ENCODE assay signal across 11 cellular contexts in the genomic region with DNA sequence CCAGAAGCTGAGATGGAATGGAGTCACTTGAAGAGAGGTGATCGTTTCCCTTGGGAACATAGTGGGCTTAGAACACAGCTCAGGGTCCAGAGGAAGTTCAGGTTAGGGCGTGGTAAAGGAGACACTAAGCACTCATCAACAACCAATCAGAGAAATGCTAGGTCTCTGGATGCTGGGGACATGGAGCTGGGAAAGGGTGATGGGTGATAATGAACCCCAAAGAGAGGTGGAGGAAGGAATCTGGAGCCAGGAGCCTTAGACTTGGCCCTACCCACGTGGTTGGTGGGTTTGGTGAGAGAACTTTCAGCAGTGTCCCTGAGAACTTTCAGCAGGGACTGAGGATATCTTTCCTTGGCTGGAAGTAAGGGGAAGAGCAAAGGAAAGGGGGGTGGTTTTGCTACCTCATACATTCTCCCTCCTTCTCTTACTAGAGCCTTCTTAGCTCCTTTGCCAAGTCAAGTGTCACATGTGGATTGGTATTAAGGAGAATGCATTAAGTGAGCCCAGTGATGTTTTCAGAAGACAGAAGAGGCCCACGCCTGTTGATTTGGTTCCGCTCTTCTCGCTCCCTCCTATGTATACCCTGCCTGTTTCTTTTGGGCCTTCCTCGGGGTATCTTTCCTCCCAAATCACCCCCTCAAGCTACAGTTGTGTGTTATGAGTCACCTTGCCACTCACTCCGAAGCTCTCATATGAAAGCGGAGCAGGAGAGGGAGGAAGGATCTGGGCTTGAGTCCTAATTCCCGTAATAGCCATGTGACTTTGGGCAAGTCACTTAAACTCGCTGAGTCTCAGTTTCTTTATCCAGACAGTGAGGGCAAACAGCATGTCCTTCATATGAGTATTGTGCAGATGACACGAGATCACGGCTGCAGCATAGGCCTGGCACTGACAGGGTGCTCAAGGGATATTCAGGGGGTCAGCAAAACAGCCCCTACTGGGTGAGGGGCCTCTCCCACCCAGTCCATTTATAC.
DNase-seq lines count a peak whose midpoint lies in the region; ATAC-seq lines count a peak whose summit lies in the region.
"Had no signal": no experiment of that assay in that cellular context is flagged by ENCODE, and none has a peak within 500 bp of the region (broad histone marks: within the 10 kb centered on the region; RNA-seq: fewer than 3 reads in every experiment).

No MANE protein-coding gene starts in this region.

- H3K27me3 ChIP-seq in muscle layer of duodenum (ENCODE audit: low read depth, low read length) (no peaks in the 10 kb centered on the region), aorta (ENCODE audit: control insufficient read depth in 1 of 2, insufficient read depth in 2 of 2, low read length in 1 of 2) (no peaks in the 10 kb centered on the region)

- DNase-seq in activated naive CD4-positive, alpha-beta T cell treated with anti-CD3 and anti-CD28 coated beads for 36 hours: no peak
- DNase-seq in activated naive CD4-positive, alpha-beta T cell treated with anti-CD3 and anti-CD28 coated beads, Interleukin-2, amount 10 ng/mL, durations not matched to agents 7 days and 5 days: no peak
- peak in 1 of 2 donors; percentile 50 for DNase-seq in aorta
- no peak for DNase-seq in activated gamma-delta T cell (lab: John Stamatoyannopoulos, UW)
- DNase-seq in foreskin melanocyte: no peak
- DNase-seq in AML-193 (lab: John Stamatoyannopoulos, UW): no peak
- DNase-seq: hippocampal formation had no signal

- H3K27ac ChIP-seq in muscle layer of duodenum (ENCODE audit: low read length): peak overlapping the region; percentile 96
- peak overlapping the region; percentile 22 to 97 for H3K27ac ChIP-seq in aorta (ENCODE audit: low read depth in 1 of 2, low read length in 2 of 2)
- H3K27ac ChIP-seq: SK-N-MC had no signal

- no peak overlapping the region for H3K4me3 Mint-ChIP-seq in activated naive CD4-positive, alpha-beta T cell treated with anti-CD3 and anti-CD28 coated beads for 36 hours
- H3K4me3 Mint-ChIP-seq in activated naive CD4-positive, alpha-beta T cell treated with anti-CD3 and anti-CD28 coated beads, Interleukin-2, amount 10 ng/mL, durations not matched to agents 7 days and 5 days: no peak overlapping the region
- no peak overlapping the region for H3K4me3 Mint-ChIP-seq in dendritic cell treated with granulocyte-macrophage colony-stimulating factor and Interleukin-4, amounts not matched to agents 40 ng/mL and 50 ng/mL, for 4 days

- no peaks in the 10 kb centered on the region for H3K9me3 Mint-ChIP-seq in activated naive CD4-positive, alpha-beta T cell treated with anti-CD3 and anti-CD28 coated beads for 36 hours
- no peaks in the 10 kb centered on the region for H3K9me3 Mint-ChIP-seq in activated naive CD4-positive, alpha-beta T cell treated with anti-CD3 and anti-CD28 coated beads, Interleukin-2, amount 10 ng/mL, durations not matched to agents 7 days and 5 days
- H3K9me3 Mint-ChIP-seq in dendritic cell treated with granulocyte-macrophage colony-stimulating factor and Interleukin-4, amounts not matched to agents 40 ng/mL and 50 ng/mL, for 4 days: no peaks in the 10 kb centered on the region

- H3K4me1 Mint-ChIP-seq in activated naive CD4-positive, alpha-beta T cell treated with anti-CD3 and anti-CD28 coated beads for 36 hours (ENCODE audit: low read depth): peaks cover 45% of the 10 kb centered on the region
- H3K4me1 Mint-ChIP-seq in activated naive CD4-positive, alpha-beta T cell treated with anti-CD3 and anti-CD28 coated beads, Interleukin-2, amount 10 ng/mL, durations not matched to agents 7 days and 5 days: peaks cover 62% of the 10 kb centered on the region
- peaks cover 75% of the 10 kb centered on the region for H3K4me1 Mint-ChIP-seq in dendritic cell treated with granulocyte-macrophage colony-stimulating factor and Interleukin-4, amounts not matched to agents 40 ng/mL and 50 ng/mL, for 4 days (ENCODE audit: low read depth)

- H3K36me3 ChIP-seq in muscle layer of duodenum (ENCODE audit: control insufficient read depth in 1 of 2, insufficient read depth in 2 of 2, low read length in 2 of 2) (peaks cover 10 to 25% of the 10 kb centered on the region in 2 donors), aorta (ENCODE audit: control insufficient read depth in 1 of 2, insufficient read depth in 2 of 2, low read length in 1 of 2) (no peaks in the 10 kb centered on the region)

- H3K27ac Mint-ChIP-seq in activated naive CD4-positive, alpha-beta T cell treated with anti-CD3 and anti-CD28 coated beads for 36 hours: peak overlapping the region; percentile 63
- H3K27ac Mint-ChIP-seq in activated naive CD4-positive, alpha-beta T cell treated with anti-CD3 and anti-CD28 coated beads, Interleukin-2, amount 10 ng/mL, durations not matched to agents 7 days and 5 days: no peak overlapping the region
- H3K27ac Mint-ChIP-seq in dendritic cell treated with granulocyte-macrophage colony-stimulating factor and Interleukin-4, amounts not matched to agents 40 ng/mL and 50 ng/mL, for 4 days: peak overlapping the region; percentile 98

- ATAC-seq in aorta (ENCODE audit: low FRiP score): no peak

- H3K4me3 ChIP-seq in muscle layer of duodenum (ENCODE audit: low read depth in 1 of 2, low read length in 2 of 2): peak overlapping the region in 1 of 2 donors; percentile 79
- no peak overlapping the region for H3K4me3 ChIP-seq in aorta (ENCODE audit: low read length in 2 of 2)
- H3K4me3 ChIP-seq: HAP-1, SK-N-MC had no signal

- H3K36me3 Mint-ChIP-seq in activated naive CD4-positive, alpha-beta T cell treated with anti-CD3 and anti-CD28 coated beads for 36 hours (ENCODE audit: low read depth): peaks cover 13% of the 10 kb centered on the region
- H3K36me3 Mint-ChIP-seq in activated naive CD4-positive, alpha-beta T cell treated with anti-CD3 and anti-CD28 coated beads, Interleukin-2, amount 10 ng/mL, durations not matched to agents 7 days and 5 days: peaks cover 33% of the 10 kb centered on the region
- H3K36me3 Mint-ChIP-seq in dendritic cell treated with granulocyte-macrophage colony-stimulating factor and Interleukin-4, amounts not matched to agents 40 ng/mL and 50 ng/mL, for 4 days (ENCODE audit: low read depth): peaks cover 37% of the 10 kb centered on the region

- intact Hi-C loops in activated naive CD4-positive, alpha-beta T cell treated with anti-CD3 and anti-CD28 coated beads for 36 hours (cut with micrococcal nuclease): no loop called here
- intact Hi-C loops in dendritic cell treated with granulocyte-macrophage colony-stimulating factor and Interleukin-4, amounts not matched to agents 40 ng/mL and 50 ng/mL, for 4 days (cut with micrococcal nuclease): no loop called here
- intact Hi-C loops in aorta (cut with DNase I): no loop called here

- no peaks in the 10 kb centered on the region for H3K27me3 Mint-ChIP-seq in activated naive CD4-positive, alpha-beta T cell treated with anti-CD3 and anti-CD28 coated beads for 36 hours (ENCODE audit: low read depth)
- peaks cover 8% of the 10 kb centered on the region for H3K27me3 Mint-ChIP-seq in activated naive CD4-positive, alpha-beta T cell treated with anti-CD3 and anti-CD28 coated beads, Interleukin-2, amount 10 ng/mL, durations not matched to agents 7 days and 5 days
- H3K27me3 Mint-ChIP-seq in dendritic cell treated with granulocyte-macrophage colony-stimulating factor and Interleukin-4, amounts not matched to agents 40 ng/mL and 50 ng/mL, for 4 days: no peaks in the 10 kb centered on the region

- H3K9me3 ChIP-seq in muscle layer of duodenum (ENCODE audit: control insufficient read depth in 1 of 2, low read length in 2 of 2) (no peaks in the 10 kb centered on the region), aorta (ENCODE audit: control insufficient read depth, low read length) (no peaks in the 10 kb centered on the region)
- H3K9me3 ChIP-seq: HAP-1 had no signal

- peaks cover 4 to 33% of the 10 kb centered on the region in 2 donors for H3K4me1 ChIP-seq in muscle layer of duodenum (ENCODE audit: control insufficient read depth in 1 of 2, insufficient read depth in 2 of 2, low read length in 2 of 2)
- peaks cover 0 to 1% of the 10 kb centered on the region in 2 donors for H3K4me1 ChIP-seq in aorta (ENCODE audit: control insufficient read depth in 1 of 2, insufficient read depth in 2 of 2, low read length in 2 of 2)

- CTCF ChIA-PET in activated naive CD4-positive, alpha-beta T cell treated with anti-CD3 and anti-CD28 coated beads for 36 hours (lab: Charles Lee): interaction anchor here (2.0 to 2.4 kb wide), 2 partner anchors 37 to 39 kb away, joined by 10 to 14 read pairs; no protein-coding TSS in a partner anchor
- CTCF ChIA-PET in activated naive CD4-positive, alpha-beta T cell treated with anti-CD3 and anti-CD28 coated beads, Interleukin-2, amount 10 ng/mL, durations not matched to agents 7 days and 5 days (lab: Charles Lee): interaction anchor here (1.3 to 12.6 kb wide), 2 partner anchors 38 to 64 kb away, joined by 6 to 278 read pairs; a partner anchor contains a TSS

- WGBS in aorta, 2 donors: 63 to 65% methylated on average over 13 of the region's 13 CpGs
